Comparison of ENCODE assay signal across 11 cellular contexts in the genomic region with DNA sequence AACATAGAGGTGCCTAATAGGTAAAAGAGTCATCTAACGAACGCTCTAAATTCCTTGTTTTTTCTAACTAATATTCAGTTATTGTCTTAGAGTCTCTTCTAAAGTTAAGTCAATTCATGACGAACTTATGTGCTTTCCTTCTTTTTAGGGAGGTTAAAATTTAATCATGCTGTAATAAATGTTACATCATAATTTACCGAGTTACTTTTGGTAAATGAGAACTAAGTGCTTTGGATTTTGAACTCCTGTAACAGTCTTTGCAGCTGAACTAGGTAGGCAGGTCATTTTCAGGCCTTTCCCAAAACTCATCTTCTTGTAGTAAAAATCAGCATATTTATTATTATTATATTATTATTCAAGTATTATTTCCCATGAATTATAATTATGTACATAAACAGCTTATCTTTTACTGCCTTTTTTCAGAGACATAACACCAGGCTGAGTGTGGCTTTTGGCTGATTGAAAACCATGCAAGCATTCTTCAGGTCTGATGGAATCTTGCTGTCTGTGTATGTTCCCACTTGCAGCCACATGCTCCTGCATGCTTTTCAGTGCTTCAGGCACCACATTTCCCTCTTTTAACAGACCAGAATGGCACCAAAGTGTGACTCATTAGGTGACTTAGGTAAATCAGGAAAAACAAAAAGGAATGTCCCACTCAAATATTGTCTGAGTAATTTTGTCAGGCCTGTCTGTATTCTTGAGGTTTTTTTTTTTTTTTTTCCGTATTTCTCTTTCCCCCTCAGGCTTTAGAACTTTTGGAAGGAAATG.
DNase-seq lines count a peak whose midpoint lies in the region; ATAC-seq and TF ChIP-seq lines count a peak whose summit lies in the region.
"Had no signal": no experiment of that assay in that cellular context is flagged by ENCODE, and none has a peak within 500 bp of the region (broad histone marks: within the 10 kb centered on the region; RNA-seq: fewer than 3 reads in every experiment).

No MANE protein-coding gene starts in this region.

- DNase-seq in AG10803 (ENCODE audit: low read depth) = peak; percentile 53
- peak; percentile 16 for DNase-seq in OCI-M1 (lab: John Stamatoyannopoulos, UW)
- peak; percentile 53 for DNase-seq in dermis blood vessel endothelial cell
- peak; percentile 59 for DNase-seq in lung (ENCODE audit: low spot score)
- DNase-seq in NCI-H2171 (lab: John Stamatoyannopoulos, UW) = no peak
- DNase-seq in uterus = no peak
- DNase-seq in HUDEP-2 (lab: John Stamatoyannopoulos, UW; ENCODE audit: unreplicated experiment in 76 of 76) = no peak
- no peak for DNase-seq in transverse colon
- DNase-seq: activated B cell treated with CpG ODN at 0.5 μM for 24 hours, NCI-H526, SJCRH30 had no signal

- H3K4me3 ChIP-seq in AG10803 (ENCODE audit: low read length) = no peak overlapping the region
- no peak overlapping the region for H3K4me3 ChIP-seq in lung
- H3K4me3 ChIP-seq in uterus = no peak overlapping the region
- no peak overlapping the region for H3K4me3 ChIP-seq in transverse colon
- H3K4me3 ChIP-seq: SJCRH30 had no signal

- H3K4me1 ChIP-seq in lung (ENCODE audit: control insufficient read depth in 2 of 2, insufficient read depth in 2 of 2, low read length in 2 of 2) = no peaks in the 10 kb centered on the region
- H3K4me1 ChIP-seq in uterus = no peaks in the 10 kb centered on the region
- peaks cover 0 to 15% (median 8%) of the 10 kb centered on the region in 4 donors for H3K4me1 ChIP-seq in transverse colon

- intact Hi-C loops in uterus (cut with DNase I; ENCODE audit: low total_unique reads) (no loop called here), transverse colon (cut with DNase I; ENCODE audit: low total_unique reads) (no loop called here)

- TF ChIP-seq EP300 in transverse colon (IDR thresholded peaks at IDR 0.05; ENCODE audit: low read depth) = no peak

- H3K9me3 ChIP-seq in lung (ENCODE audit: control insufficient read depth in 2 of 2, insufficient read depth in 1 of 2, low read length in 1 of 2) (no peaks in the 10 kb centered on the region), uterus (no peaks in the 10 kb centered on the region), transverse colon (no peaks in the 10 kb centered on the region)
- H3K9me3 ChIP-seq: SJCRH30 had no signal

- H3K27ac ChIP-seq in lung (ENCODE audit: low read depth in 1 of 2, low read length in 1 of 2) = no peak overlapping the region
- no peak overlapping the region for H3K27ac ChIP-seq in uterus
- H3K27ac ChIP-seq in transverse colon = peak overlapping the region in 2 of 4 donors; percentile 10 to 22
- H3K27ac ChIP-seq: SJCRH30 had no signal

- WGBS in lung, 2 donors = 58 to 82% methylated on average over 5 of the region's 5 CpGs
- 52 to 60% methylated on average over 5 of the region's 5 CpGs for WGBS in transverse colon (ENCODE audit: low coverage in 1 of 2), 2 donors

- H3K27me3 ChIP-seq in lung (ENCODE audit: control insufficient read depth, insufficient read depth) (no peaks in the 10 kb centered on the region), uterus (no peaks in the 10 kb centered on the region), transverse colon (no peaks in the 10 kb centered on the region)
- H3K27me3 ChIP-seq: SJCRH30 had no signal

- TF ChIP-seq POLR2A in uterus (IDR thresholded peaks at IDR 0.05) = no peak
- no peak for TF ChIP-seq POLR2A in transverse colon (IDR thresholded peaks at IDR 0.05)

- H3K36me3 ChIP-seq in lung (ENCODE audit: control insufficient read depth in 2 of 2, insufficient read depth in 2 of 2, low read length in 2 of 2) = no peaks in the 10 kb centered on the region
- no peaks in the 10 kb centered on the region for H3K36me3 ChIP-seq in uterus
- no peaks in the 10 kb centered on the region for H3K36me3 ChIP-seq in transverse colon
- H3K36me3 ChIP-seq: SJCRH30 had no signal

- TF ChIP-seq CTCF in AG10803 (conservative IDR thresholded peaks at IDR 0.05; ENCODE audit: low read length) (no peak), lung (IDR thresholded peaks at IDR 0.05; ENCODE audit: control extremely low read depth, extremely low read depth) (no peak), uterus (IDR thresholded peaks at IDR 0.05) (no peak), transverse colon (IDR thresholded peaks at IDR 0.05) (no peak)

- ATAC-seq in lung (ENCODE audit: insufficient read depth, low FRiP score) = peak; percentile 82

- in situ Hi-C loops in transverse colon (cut with MboI; ENCODE audit: low pct_ligation_motif_present in 1 of 4, low pct_unique_long_range_greater_than_20kb in 1 of 4, low sequenced_read_pairs in 3 of 4) = no loop called here

Comparison
In these comparisons a context has a peak if more than half of its experiments do, and no peak if none do; other contexts are left out.
1. DNase-seq: peak in AG10803 (single experiment), OCI-M1 (single experiment), dermis blood vessel endothelial cell (single experiment) and lung (single experiment); none in NCI-H2171 (single experiment), uterus (0 of 2), HUDEP-2 (0 of 76) and transverse colon (single experiment).